ENCODE assay signal across 1 cellular context in the genomic region with DNA sequence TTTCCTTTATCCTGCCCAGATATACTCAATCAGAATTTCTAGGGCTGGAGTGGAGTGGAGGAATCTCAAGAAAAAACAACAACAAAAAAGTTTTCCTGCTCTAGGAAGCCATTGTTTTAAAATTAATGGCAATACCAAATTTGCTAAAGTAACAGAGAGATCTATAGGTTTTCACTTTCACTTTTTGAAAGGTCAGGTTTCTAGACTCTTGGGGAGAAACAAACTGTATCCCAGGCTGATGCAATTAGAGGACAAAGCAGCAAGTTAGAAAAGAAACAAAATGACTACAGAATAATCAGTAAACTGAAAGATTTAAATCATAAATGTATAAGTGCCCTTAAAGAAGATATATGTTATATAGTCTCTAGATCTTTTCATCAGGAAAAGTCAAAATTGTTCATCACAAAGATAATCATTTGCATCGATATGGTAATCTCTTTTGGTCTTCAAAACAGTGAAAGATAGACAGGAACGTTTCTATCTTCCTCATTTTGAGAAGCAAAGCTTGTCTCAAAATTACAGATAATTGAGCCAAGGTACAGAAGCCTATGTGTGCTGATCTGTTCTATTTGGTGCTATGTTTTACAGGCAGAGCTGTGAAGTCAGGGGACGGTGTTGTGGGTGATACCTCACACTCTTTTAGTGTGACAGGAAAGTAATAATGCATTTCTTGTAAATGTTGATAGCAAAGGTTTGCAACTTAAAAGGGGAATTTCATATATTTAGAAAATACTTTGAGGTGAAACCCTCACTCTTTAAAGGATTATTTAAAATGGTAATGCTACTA.
TF ChIP-seq lines count a peak whose summit lies in the region.

No MANE protein-coding gene starts in this region.

TF ChIP-seq in GM23338, 12 proteins besides CTCF, POLR2A, EP300 and RAD21 (continued from another document):
- TF ChIP-seq, protein P1, sequence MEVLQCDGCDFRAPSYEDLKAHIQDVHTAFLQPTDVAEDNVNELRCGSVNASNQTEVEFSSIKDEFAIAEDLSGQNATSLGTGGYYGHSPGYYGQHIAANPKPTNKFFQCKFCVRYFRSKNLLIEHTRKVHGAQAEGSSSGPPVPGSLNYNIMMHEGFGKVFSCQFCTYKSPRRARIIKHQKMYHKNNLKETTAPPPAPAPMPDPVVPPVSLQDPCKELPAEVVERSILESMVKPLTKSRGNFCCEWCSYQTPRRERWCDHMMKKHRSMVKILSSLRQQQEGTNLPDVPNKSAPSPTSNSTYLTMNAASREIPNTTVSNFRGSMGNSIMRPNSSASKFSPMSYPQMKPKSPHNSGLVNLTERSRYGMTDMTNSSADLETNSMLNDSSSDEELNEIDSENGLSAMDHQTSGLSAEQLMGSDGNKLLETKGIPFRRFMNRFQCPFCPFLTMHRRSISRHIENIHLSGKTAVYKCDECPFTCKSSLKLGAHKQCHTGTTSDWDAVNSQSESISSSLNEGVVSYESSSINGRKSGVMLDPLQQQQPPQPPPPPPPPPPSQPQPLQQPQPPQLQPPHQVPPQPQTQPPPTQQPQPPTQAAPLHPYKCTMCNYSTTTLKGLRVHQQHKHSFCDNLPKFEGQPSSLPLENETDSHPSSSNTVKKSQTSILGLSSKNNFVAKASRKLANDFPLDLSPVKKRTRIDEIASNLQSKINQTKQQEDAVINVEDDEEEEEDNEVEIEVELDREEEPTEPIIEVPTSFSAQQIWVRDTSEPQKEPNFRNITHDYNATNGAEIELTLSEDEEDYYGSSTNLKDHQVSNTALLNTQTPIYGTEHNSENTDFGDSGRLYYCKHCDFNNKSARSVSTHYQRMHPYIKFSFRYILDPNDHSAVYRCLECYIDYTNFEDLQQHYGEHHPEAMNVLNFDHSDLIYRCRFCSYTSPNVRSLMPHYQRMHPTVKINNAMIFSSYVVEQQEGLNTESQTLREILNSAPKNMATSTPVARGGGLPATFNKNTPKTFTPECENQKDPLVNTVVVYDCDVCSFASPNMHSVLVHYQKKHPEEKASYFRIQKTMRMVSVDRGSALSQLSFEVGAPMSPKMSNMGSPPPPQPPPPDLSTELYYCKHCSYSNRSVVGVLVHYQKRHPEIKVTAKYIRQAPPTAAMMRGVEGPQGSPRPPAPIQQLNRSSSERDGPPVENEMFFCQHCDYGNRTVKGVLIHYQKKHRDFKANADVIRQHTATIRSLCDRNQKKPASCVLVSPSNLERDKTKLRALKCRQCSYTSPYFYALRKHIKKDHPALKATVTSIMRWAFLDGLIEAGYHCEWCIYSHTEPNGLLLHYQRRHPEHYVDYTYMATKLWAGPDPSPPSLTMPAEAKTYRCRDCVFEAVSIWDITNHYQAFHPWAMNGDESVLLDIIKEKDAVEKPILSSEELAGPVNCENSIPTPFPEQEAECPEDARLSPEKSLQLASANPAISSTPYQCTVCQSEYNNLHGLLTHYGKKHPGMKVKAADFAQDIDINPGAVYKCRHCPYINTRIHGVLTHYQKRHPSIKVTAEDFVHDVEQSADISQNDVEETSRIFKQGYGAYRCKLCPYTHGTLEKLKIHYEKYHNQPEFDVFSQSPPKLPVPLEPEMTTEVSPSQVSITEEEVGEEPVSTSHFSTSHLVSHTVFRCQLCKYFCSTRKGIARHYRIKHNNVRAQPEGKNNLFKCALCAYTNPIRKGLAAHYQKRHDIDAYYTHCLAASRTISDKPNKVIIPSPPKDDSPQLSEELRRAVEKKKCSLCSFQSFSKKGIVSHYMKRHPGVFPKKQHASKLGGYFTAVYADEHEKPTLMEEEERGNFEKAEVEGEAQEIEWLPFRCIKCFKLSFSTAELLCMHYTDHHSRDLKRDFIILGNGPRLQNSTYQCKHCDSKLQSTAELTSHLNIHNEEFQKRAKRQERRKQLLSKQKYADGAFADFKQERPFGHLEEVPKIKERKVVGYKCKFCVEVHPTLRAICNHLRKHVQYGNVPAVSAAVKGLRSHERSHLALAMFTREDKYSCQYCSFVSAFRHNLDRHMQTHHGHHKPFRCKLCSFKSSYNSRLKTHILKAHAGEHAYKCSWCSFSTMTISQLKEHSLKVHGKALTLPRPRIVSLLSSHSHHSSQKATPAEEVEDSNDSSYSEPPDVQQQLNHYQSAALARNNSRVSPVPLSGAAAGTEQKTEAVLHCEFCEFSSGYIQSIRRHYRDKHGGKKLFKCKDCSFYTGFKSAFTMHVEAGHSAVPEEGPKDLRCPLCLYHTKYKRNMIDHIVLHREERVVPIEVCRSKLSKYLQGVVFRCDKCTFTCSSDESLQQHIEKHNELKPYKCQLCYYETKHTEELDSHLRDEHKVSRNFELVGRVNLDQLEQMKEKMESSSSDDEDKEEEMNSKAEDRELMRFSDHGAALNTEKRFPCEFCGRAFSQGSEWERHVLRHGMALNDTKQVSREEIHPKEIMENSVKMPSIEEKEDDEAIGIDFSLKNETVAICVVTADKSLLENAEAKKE (CRISPR knock-in tag; IDR thresholded peaks at IDR 0.05): no peak
- no peak for TF ChIP-seq NANOG (IDR thresholded peaks at IDR 0.05; ENCODE audit: borderline replicate concordance)
- TF ChIP-seq CREB1 (CRISPR knock-in tag; IDR thresholded peaks at IDR 0.05; ENCODE audit: low read depth): no peak
- TF ChIP-seq POLR2AphosphoS5 (IDR thresholded peaks at IDR 0.05; ENCODE audit: low read depth): no peak
- TF ChIP-seq, protein P2, sequence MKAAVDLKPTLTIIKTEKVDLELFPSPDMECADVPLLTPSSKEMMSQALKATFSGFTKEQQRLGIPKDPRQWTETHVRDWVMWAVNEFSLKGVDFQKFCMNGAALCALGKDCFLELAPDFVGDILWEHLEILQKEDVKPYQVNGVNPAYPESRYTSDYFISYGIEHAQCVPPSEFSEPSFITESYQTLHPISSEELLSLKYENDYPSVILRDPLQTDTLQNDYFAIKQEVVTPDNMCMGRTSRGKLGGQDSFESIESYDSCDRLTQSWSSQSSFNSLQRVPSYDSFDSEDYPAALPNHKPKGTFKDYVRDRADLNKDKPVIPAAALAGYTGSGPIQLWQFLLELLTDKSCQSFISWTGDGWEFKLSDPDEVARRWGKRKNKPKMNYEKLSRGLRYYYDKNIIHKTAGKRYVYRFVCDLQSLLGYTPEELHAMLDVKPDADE (IDR thresholded peaks at IDR 0.05): no peak
- TF ChIP-seq EZH2phosphoT487 (IDR thresholded peaks at IDR 0.05; ENCODE audit: unreplicated experiment): no peak
- no peak for TF ChIP-seq STAT1 (IDR thresholded peaks at IDR 0.05; ENCODE audit: unreplicated experiment)
- no peak for TF ChIP-seq JUNB (IDR thresholded peaks at IDR 0.05; ENCODE audit: unreplicated experiment)
- TF ChIP-seq ZNF331 (CRISPR knock-in tag; IDR thresholded peaks at IDR 0.05; ENCODE audit: low read depth): no peak
